In genomic region chr3:22319446-22319845, GRCh38 we compare ENCODE assay signal across 22 cellular contexts.
DNase-seq lines count a peak whose midpoint lies in the region; ATAC-seq, FAIRE-seq and TF ChIP-seq lines count a peak whose summit lies in the region.
"Had no signal": no experiment of that assay in that cellular context is flagged by ENCODE, and none has a peak within 500 bp of the region (broad histone marks: within the 10 kb centered on the region; RNA-seq: fewer than 3 reads in every experiment).

No MANE protein-coding gene starts in this region.

- peaks cover 2% of the 10 kb centered on the region for H3K27me3 Mint-ChIP-seq in astrocyte (ENCODE audit: low read depth, unreplicated experiment)
- H3K27me3 Mint-ChIP-seq: CD4-positive, CD25-positive, alpha-beta regulatory T cell had no signal

- no peaks in the 10 kb centered on the region for H3K9me3 Mint-ChIP-seq in astrocyte (ENCODE audit: unreplicated experiment)

- peak overlapping the region; percentile 48 for H2AFZ ChIP-seq in ACC112 (ENCODE audit: low read length, unreplicated experiment)
- H2AFZ ChIP-seq in astrocyte (ENCODE audit: low read depth, low read length) = no peak overlapping the region

- H4K20me1 ChIP-seq in astrocyte (ENCODE audit: insufficient read depth, low read length) = no peaks in the 10 kb centered on the region

- FAIRE-seq in astrocyte (lab: Jason Lieb, UNC) = no peak
- FAIRE-seq: GM12891, HepG2 had no signal

- peaks cover 23% of the 10 kb centered on the region for H3K4me1 ChIP-seq in ACC112 (ENCODE audit: control insufficient read depth, insufficient read depth, low read length, unreplicated experiment)
- no peaks in the 10 kb centered on the region for H3K4me1 ChIP-seq in astrocyte (ENCODE audit: insufficient read depth, low read length)
- no peaks in the 10 kb centered on the region for H3K4me1 ChIP-seq in ascending aorta
- H3K4me1 ChIP-seq: BE2C, Caco-2 had no signal

- H3K27ac ChIP-seq in ACC112 (ENCODE audit: low read depth, low read length) (no peak overlapping the region), astrocyte (ENCODE audit: low read depth, low read length) (no peak overlapping the region), ascending aorta (no peak overlapping the region)

- no peak overlapping the region for H3K27ac Mint-ChIP-seq in astrocyte (ENCODE audit: unreplicated experiment)
- H3K27ac Mint-ChIP-seq: CD4-positive, CD25-positive, alpha-beta regulatory T cell had no signal

- H3K27me3 ChIP-seq in ACC112 (ENCODE audit: insufficient read depth, low read length) = no peaks in the 10 kb centered on the region
- no peaks in the 10 kb centered on the region for H3K27me3 ChIP-seq in astrocyte (ENCODE audit: insufficient read depth, low read length)
- no peaks in the 10 kb centered on the region for H3K27me3 ChIP-seq in ascending aorta
- H3K27me3 ChIP-seq: BE2C had no signal

- H3K79me2 ChIP-seq in ACC112 (ENCODE audit: control insufficient read depth, insufficient read depth, low read length, unreplicated experiment) (no peaks in the 10 kb centered on the region), astrocyte (ENCODE audit: insufficient read depth, low read length) (no peaks in the 10 kb centered on the region)

- H3K36me3 ChIP-seq in ACC112 (ENCODE audit: insufficient read depth, low read length) (no peaks in the 10 kb centered on the region), astrocyte (ENCODE audit: insufficient read depth, low read length) (no peaks in the 10 kb centered on the region), ascending aorta (no peaks in the 10 kb centered on the region)
- H3K36me3 ChIP-seq: BE2C had no signal

- no peak overlapping the region for H3K4me3 ChIP-seq in ACC112 (ENCODE audit: low read depth, low read length)
- no peak overlapping the region for H3K4me3 ChIP-seq in astrocyte (ENCODE audit: insufficient read depth, low read depth, low read length)
- no peak overlapping the region for H3K4me3 ChIP-seq in foreskin fibroblast (ENCODE audit: low read depth in 1 of 2, low read length in 2 of 2)
- H3K4me3 ChIP-seq in ascending aorta = no peak overlapping the region

- intact Hi-C loops in ascending aorta (cut with DNase I) = no loop called here

- no peak overlapping the region for H3K4me2 ChIP-seq in astrocyte (ENCODE audit: low read length)

- no peaks in the 10 kb centered on the region for H3K9me3 ChIP-seq in astrocyte (ENCODE audit: insufficient read depth, low read depth, low read length)
- no peaks in the 10 kb centered on the region for H3K9me3 ChIP-seq in ascending aorta
- H3K9me3 ChIP-seq: BE2C, Caco-2 had no signal

- ATAC-seq in GM21360 (IDR thresholded peaks at IDR 0.05; ENCODE audit: unreplicated experiment) = no peak
- ATAC-seq: HCT116, HepG2, Panc1 had no signal

- no peak overlapping the region for H3K9ac ChIP-seq in astrocyte (ENCODE audit: low read length)

- H3K4me1 Mint-ChIP-seq in astrocyte (ENCODE audit: low read depth, unreplicated experiment) = peaks cover 6% of the 10 kb centered on the region
- H3K4me1 Mint-ChIP-seq: CD4-positive, CD25-positive, alpha-beta regulatory T cell had no signal

- DNase-seq in NCI-H226 = peak; percentile 48
- DNase-seq in astrocyte (ENCODE audit: low read depth) = peak; percentile 2
- peak; percentile 3 to 19 for DNase-seq in foreskin fibroblast
- DNase-seq in ascending aorta (ENCODE audit: low spot score in 2 of 2) = no peak
- DNase-seq in NCI-H1436 (lab: John Stamatoyannopoulos, UW) = no peak
- DNase-seq in activated naive CD4-positive, alpha-beta T cell (lab: John Stamatoyannopoulos, UW) = no peak
- DNase-seq: 8988T; BE2C; Caco-2; CD4-positive, CD25-positive, alpha-beta regulatory T cell; GOT3; KBM-7; NCI-H1105 treated with DMSO at 0.1 percent for 48 hours; NCI-H1930; NCI-H345; NCI-H524 treated with DMSO at 0.1 percent for 48 hours had no signal

- H3K36me3 Mint-ChIP-seq in astrocyte (ENCODE audit: low read depth, unreplicated experiment) = no peaks in the 10 kb centered on the region
- H3K36me3 Mint-ChIP-seq: CD4-positive, CD25-positive, alpha-beta regulatory T cell had no signal

- no peak for TF ChIP-seq CTCF in astrocyte (IDR thresholded peaks at IDR 0.05; ENCODE audit: insufficient read depth, low read depth, low read length)
- TF ChIP-seq CTCF in foreskin fibroblast (IDR thresholded peaks at IDR 0.05; ENCODE audit: low read depth, low read length) = no peak
- no peak for TF ChIP-seq CTCF in ascending aorta (IDR thresholded peaks at IDR 0.05)

- no peak overlapping the region for H3K4me3 Mint-ChIP-seq in astrocyte (ENCODE audit: unreplicated experiment)
- H3K4me3 Mint-ChIP-seq: CD4-positive, CD25-positive, alpha-beta regulatory T cell had no signal

Comparison
In these comparisons a context has a peak if more than half of its experiments do, and no peak if none do; other contexts are left out.
1. DNase-seq: peak in NCI-H226 (single experiment), astrocyte (single experiment) and foreskin fibroblast (2 of 2); none in ascending aorta (0 of 2), NCI-H1436 (single experiment) and activated naive CD4-positive, alpha-beta T cell (0 of 4).